In genomic region chrX:102067966-102068723, GRCh38 we compare ENCODE assay signal across 9 cellular contexts. TPM values are rescaled to one million over a fixed set of nuclear protein-coding genes. Genes with fewer than 3 reads are reported as not detected.
DNase-seq lines count a peak whose midpoint lies in the region; ATAC-seq and TF ChIP-seq lines count a peak whose summit lies in the region.
"Had no signal": no experiment of that assay in that cellular context is flagged by ENCODE, and none has a peak within 500 bp of the region (broad histone marks: within the 10 kb centered on the region; RNA-seq: fewer than 3 reads in every experiment).

No MANE protein-coding gene starts in this region.

- H2AFZ ChIP-seq in neural progenitor cell (replicated peaks): no peak overlapping the region

- H3K9ac ChIP-seq in colonic mucosa (ENCODE audit: low read depth in 2 of 2, low read length in 2 of 2) (no peak overlapping the region), neural progenitor cell (no peak overlapping the region)

- no peaks in the 10 kb centered on the region for H3K9me3 Mint-ChIP-seq in stimulated activated naive CD8-positive, alpha-beta T cell treated with anti-CD3 and anti-CD28 coated beads, Interleukin-15, amount 100 ng/mL, for 72 hours
- peaks cover 8% of the 10 kb centered on the region for H3K9me3 Mint-ChIP-seq in neural progenitor cell
- peaks cover 2% of the 10 kb centered on the region for H3K9me3 Mint-ChIP-seq in activated CD4-positive, alpha-beta memory T cell treated with anti-CD3 and anti-CD28 coated beads, Interleukin-2, amount 10 ng/mL, durations not matched to agents 7 days and 5 days

- H3K9me3 ChIP-seq in colonic mucosa (no peaks in the 10 kb centered on the region), neural progenitor cell (ENCODE audit: low read depth) (peaks cover 26% of the 10 kb centered on the region)

- H3K4me2 ChIP-seq in neural progenitor cell: no peak overlapping the region

- no peaks in the 10 kb centered on the region for H3K4me1 Mint-ChIP-seq in stimulated activated naive CD8-positive, alpha-beta T cell treated with anti-CD3 and anti-CD28 coated beads, Interleukin-15, amount 100 ng/mL, for 72 hours
- H3K4me1 Mint-ChIP-seq in neural progenitor cell: no peaks in the 10 kb centered on the region
- H3K4me1 Mint-ChIP-seq in activated CD4-positive, alpha-beta memory T cell treated with anti-CD3 and anti-CD28 coated beads, Interleukin-2, amount 10 ng/mL, durations not matched to agents 7 days and 5 days: no peaks in the 10 kb centered on the region

- H3K4me1 ChIP-seq in colonic mucosa: no peaks in the 10 kb centered on the region
- no peaks in the 10 kb centered on the region for H3K4me1 ChIP-seq in neural progenitor cell

- H3K4me3 Mint-ChIP-seq in stimulated activated naive CD8-positive, alpha-beta T cell treated with anti-CD3 and anti-CD28 coated beads, Interleukin-15, amount 100 ng/mL, for 72 hours: no peak overlapping the region
- no peak overlapping the region for H3K4me3 Mint-ChIP-seq in neural progenitor cell
- H3K4me3 Mint-ChIP-seq in activated CD4-positive, alpha-beta memory T cell treated with anti-CD3 and anti-CD28 coated beads, Interleukin-2, amount 10 ng/mL, durations not matched to agents 7 days and 5 days: no peak overlapping the region
- H3K4me3 Mint-ChIP-seq: activated naive CD8-positive, alpha-beta T cell had no signal

- H3K36me3 ChIP-seq in colonic mucosa (no peaks in the 10 kb centered on the region), neural progenitor cell (no peaks in the 10 kb centered on the region)

- H3K79me2 ChIP-seq in neural progenitor cell (ENCODE audit: low read depth): no peaks in the 10 kb centered on the region

- peak; percentile 36 for TF ChIP-seq CTCF in colonic mucosa (IDR thresholded peaks at IDR 0.05)
- TF ChIP-seq CTCF in neural progenitor cell (IDR thresholded peaks at IDR 0.05): peak; percentile 54

- H3K36me3 Mint-ChIP-seq in neural progenitor cell: no peaks in the 10 kb centered on the region
- no peaks in the 10 kb centered on the region for H3K36me3 Mint-ChIP-seq in activated CD4-positive, alpha-beta memory T cell treated with anti-CD3 and anti-CD28 coated beads, Interleukin-2, amount 10 ng/mL, durations not matched to agents 7 days and 5 days (ENCODE audit: low read depth)
- H3K36me3 Mint-ChIP-seq: activated naive CD8-positive, alpha-beta T cell had no signal

- no peak for ATAC-seq in stimulated activated naive CD8-positive, alpha-beta T cell treated with anti-CD3 and anti-CD28 coated beads, Interleukin-15, Interleukin-2, amounts not matched to agents 100 U/mL and 50 U/mL, for 24 hours
- ATAC-seq in stimulated activated naive CD8-positive, alpha-beta T cell treated with anti-CD3 and anti-CD28 coated beads, Interleukin-15, amount 100 ng/mL, for 72 hours: no peak

- intact Hi-C loops in colonic mucosa (cut with DNase I): no loop called here

- H3K27me3 Mint-ChIP-seq in stimulated activated naive CD8-positive, alpha-beta T cell treated with anti-CD3 and anti-CD28 coated beads, Interleukin-15, amount 100 ng/mL, for 72 hours: peaks cover 22% of the 10 kb centered on the region
- peaks cover 2% of the 10 kb centered on the region for H3K27me3 Mint-ChIP-seq in neural progenitor cell (ENCODE audit: insufficient read depth, low read depth)
- H3K27me3 Mint-ChIP-seq in activated CD4-positive, alpha-beta memory T cell treated with anti-CD3 and anti-CD28 coated beads, Interleukin-2, amount 10 ng/mL, durations not matched to agents 7 days and 5 days: no peaks in the 10 kb centered on the region

- no peaks in the 10 kb centered on the region for H3F3A ChIP-seq in neural progenitor cell (ENCODE audit: low read depth)

- H3K27ac Mint-ChIP-seq in stimulated activated naive CD8-positive, alpha-beta T cell treated with anti-CD3 and anti-CD28 coated beads, Interleukin-15, amount 100 ng/mL, for 72 hours: no peak overlapping the region
- H3K27ac Mint-ChIP-seq in neural progenitor cell: no peak overlapping the region
- no peak overlapping the region for H3K27ac Mint-ChIP-seq in activated CD4-positive, alpha-beta memory T cell treated with anti-CD3 and anti-CD28 coated beads, Interleukin-2, amount 10 ng/mL, durations not matched to agents 7 days and 5 days
- H3K27ac Mint-ChIP-seq: activated naive CD8-positive, alpha-beta T cell had no signal

- H3K27me3 ChIP-seq in colonic mucosa (no peaks in the 10 kb centered on the region), neural progenitor cell (no peaks in the 10 kb centered on the region)

- H3K4me3 ChIP-seq in colonic mucosa (no peak overlapping the region), neural progenitor cell (no peak overlapping the region)

- peak; percentile 19 for DNase-seq in stimulated activated naive CD8-positive, alpha-beta T cell treated with anti-CD3 and anti-CD28 coated beads, Interleukin-15, Interleukin-2, amounts not matched to agents 100 U/mL and 50 U/mL, for 24 hours
- DNase-seq in stimulated activated naive CD8-positive, alpha-beta T cell treated with anti-CD3 and anti-CD28 coated beads, Interleukin-15, amount 100 ng/mL, for 72 hours: no peak
- DNase-seq in NCI-H2171 (lab: John Stamatoyannopoulos, UW) (peak; percentile 9), colonic mucosa (no peak), neural progenitor cell (ENCODE audit: low spot score) (peak; percentile 2), NCI-H345 treated with DMSO at 0.1 percent for 48 hours (lab: John Stamatoyannopoulos, UW; ENCODE audit: unreplicated experiment) (no peak), NCI-H128 (lab: John Stamatoyannopoulos, UW; ENCODE audit: unreplicated experiment) (no peak)
- no peak for DNase-seq in activated CD4-positive, alpha-beta memory T cell treated with anti-CD3 and anti-CD28 coated beads, Interleukin-2, amount 10 ng/mL, durations not matched to agents 7 days and 5 days

- H3K27ac ChIP-seq in colonic mucosa (no peak overlapping the region), neural progenitor cell (no peak overlapping the region)

- H4K20me1 ChIP-seq in neural progenitor cell (ENCODE audit: low read depth): no peaks in the 10 kb centered on the region

- POLR2A ChIA-PET in activated CD4-positive, alpha-beta memory T cell treated with anti-CD3 and anti-CD28 coated beads, Interleukin-2, amount 10 ng/mL, durations not matched to agents 7 days and 5 days (lab: Charles Lee): no interaction called here

- CTCF ChIA-PET in activated CD4-positive, alpha-beta memory T cell treated with anti-CD3 and anti-CD28 coated beads, Interleukin-2, amount 10 ng/mL, durations not matched to agents 7 days and 5 days (lab: Charles Lee): no interaction called here

RNA-seq across cellular contexts. Expression of gene TCEAL2, which starts 57.3 kb away (rescaled TPM):
- 1 to 10 TPM in 1 of 2 donors, under 1 TPM in 1; 0.25 to 1.9 TPM for total RNA-seq in colonic mucosa
- total RNA-seq in neural progenitor cell (ENCODE audit: low replicate concordance): 12.9 and 19.8 TPM in 2 replicates
- not detected for total RNA-seq in activated CD4-positive, alpha-beta memory T cell treated with anti-CD3 and anti-CD28 coated beads, Interleukin-2, amount 10 ng/mL, durations not matched to agents 7 days and 5 days

Comparison
In these comparisons a context has a peak if more than half of its experiments do, and no peak if none do; other contexts are left out.
1. DNase-seq: peak in stimulated activated naive CD8-positive, alpha-beta T cell treated with anti-CD3 and anti-CD28 coated beads, Interleukin-15, Interleukin-2, amounts not matched to agents 100 U/mL and 50 U/mL, for 24 hours (single experiment), NCI-H2171 (single experiment) and neural progenitor cell (single experiment); none in stimulated activated naive CD8-positive, alpha-beta T cell treated with anti-CD3 and anti-CD28 coated beads, Interleukin-15, amount 100 ng/mL, for 72 hours (0 of 2), colonic mucosa (single experiment), activated CD4-positive, alpha-beta memory T cell treated with anti-CD3 and anti-CD28 coated beads, Interleukin-2, amount 10 ng/mL, durations not matched to agents 7 days and 5 days (single experiment), NCI-H345 treated with DMSO at 0.1 percent for 48 hours (single experiment) and NCI-H128 (single experiment).